Comparison of ENCODE assay signal across 10 cellular contexts in genomic region chr5:141703133-141703561, GRCh38. TPM values are rescaled to one million over a fixed set of nuclear protein-coding genes. Genes with fewer than 3 reads are reported as not detected.
DNase-seq lines count a peak whose midpoint lies in the region; ATAC-seq, FAIRE-seq and TF ChIP-seq lines count a peak whose summit lies in the region.
"Had no signal": no experiment of that assay in that cellular context is flagged by ENCODE, and none has a peak within 500 bp of the region (broad histone marks: within the 10 kb centered on the region; RNA-seq: fewer than 3 reads in every experiment).

No MANE protein-coding gene starts in this region.

- H4K20me1 ChIP-seq in astrocyte (ENCODE audit: insufficient read depth, low read length) (no peaks in the 10 kb centered on the region), HepG2 (ENCODE audit: insufficient read depth, low read length) (no peaks in the 10 kb centered on the region)

- H3K9ac ChIP-seq in astrocyte (ENCODE audit: low read length), result peak overlapping the region; percentile 40
- no peak overlapping the region for H3K9ac ChIP-seq in HepG2 (ENCODE audit: insufficient read depth, low read depth, low read length)

- H3K36me3 ChIP-seq in astrocyte (ENCODE audit: insufficient read depth, low read length), result no peaks in the 10 kb centered on the region
- H3K36me3 ChIP-seq in HepG2 (replicated peaks in 1 of 2; ENCODE audit: control insufficient read depth in 1 of 2, insufficient read depth in 2 of 2, low read length in 2 of 2), result no peaks in the 10 kb centered on the region
- H3K36me3 ChIP-seq: WERI-Rb-1 had no signal

- TF ChIP-seq RAD21 in HepG2 (CRISPR knock-in tag; IDR thresholded peaks at IDR 0.05), result no peak

- peak overlapping the region; percentile 50 for H3K4me3 ChIP-seq in astrocyte (ENCODE audit: insufficient read depth, low read depth, low read length)
- H3K4me3 ChIP-seq in HepG2 (replicated peaks in 1 of 3; ENCODE audit: insufficient read depth in 1 of 3, low read depth in 2 of 3, low read length in 3 of 3), result 0 out of 6 replicates have a peak overlapping the region, but pooled peaks of 1 of the 3 experiments have one; percentile 57

- in situ Hi-C loops in HepG2 (cut with HindIII; ENCODE audit: extremely low pct_ligation_motif_present, low pct_unique_long_range_greater_than_20kb), result loop anchor here (5.0 to 10.0 kb wide), 2 partner anchors 112 to 174 kb away; partner anchors contain the start of gene PCDH1

- H3K4me1 ChIP-seq in astrocyte (ENCODE audit: insufficient read depth, low read length) (peaks cover 6% of the 10 kb centered on the region), HepG2 (ENCODE audit: insufficient read depth, low read length) (peaks cover 16% of the 10 kb centered on the region; the same call in 1 of the 2 replicates)

- H3K27ac ChIP-seq in astrocyte (ENCODE audit: low read depth, low read length), result no peak overlapping the region
- H3K27ac ChIP-seq in HepG2 (ENCODE audit: extremely low read length, insufficient read depth, low read length), result no peak overlapping the region
- H3K27ac ChIP-seq: WERI-Rb-1 had no signal

- no TSS peak for BruUV-seq in HepG2 (replicated peaks; lab: Mats Ljungman, UMichigan)

- peak overlapping the region; percentile 65 for H2AFZ ChIP-seq in astrocyte (ENCODE audit: low read depth, low read length)
- no peak overlapping the region for H2AFZ ChIP-seq in HepG2 (ENCODE audit: low read length)

- H3K27me3 ChIP-seq in astrocyte (ENCODE audit: insufficient read depth, low read length) (peaks cover 66% of the 10 kb centered on the region), HepG2 (ENCODE audit: control insufficient read depth in 1 of 2, insufficient read depth in 2 of 2, low read length in 2 of 2) (peaks cover 9 to 39% of the 10 kb centered on the region in 2 experiments)

- no peak for TF ChIP-seq POLR2A in HepG2 (IDR thresholded peaks at IDR 0.05; ENCODE audit: insufficient read depth in 1 of 2, low read depth in 2 of 2, low read length in 2 of 2)

- 13% methylated on average over 13 of the region's 16 CpGs for WGBS in HepG2 (ENCODE audit: low lambda C conversion rate)

- H3K36me3 Mint-ChIP-seq in activated naive CD4-positive, alpha-beta T cell treated with anti-CD3 and anti-CD28 coated beads for 36 hours (ENCODE audit: low read depth), result no peaks in the 10 kb centered on the region
- no peaks in the 10 kb centered on the region for H3K36me3 Mint-ChIP-seq in astrocyte (ENCODE audit: low read depth, unreplicated experiment)

- intact Hi-C loops in activated naive CD4-positive, alpha-beta T cell treated with anti-CD3 and anti-CD28 coated beads for 36 hours (cut with micrococcal nuclease), result loop anchor here (2.0 kb wide), 1 partner anchor 38 kb away; no protein-coding TSS in a partner anchor
- intact Hi-C loops in HepG2 (cut with micrococcal nuclease; ENCODE audit: unreplicated experiment), result no loop called here

- TF ChIP-seq CTCF in astrocyte (IDR thresholded peaks at IDR 0.05; ENCODE audit: insufficient read depth, low read depth, low read length), result no peak
- no peak for TF ChIP-seq CTCF in HepG2 (CRISPR knock-in tag; IDR thresholded peaks at IDR 0.05)

- POLR2A ChIA-PET in HepG2 (lab: Yijun Ruan, JAX), result interaction anchor here (1.4 kb wide), 1 partner anchor 175 kb away, joined by 3 read pairs; the partner anchor contains the start of gene PCDH1

- no peaks in the 10 kb centered on the region for H3K9me3 ChIP-seq in astrocyte (ENCODE audit: insufficient read depth, low read depth, low read length)
- no peaks in the 10 kb centered on the region for H3K9me3 ChIP-seq in HepG2 (ENCODE audit: low read length)

- H3K4me1 Mint-ChIP-seq in activated naive CD4-positive, alpha-beta T cell treated with anti-CD3 and anti-CD28 coated beads for 36 hours (ENCODE audit: low read depth), result peaks cover 15% of the 10 kb centered on the region
- H3K4me1 Mint-ChIP-seq in astrocyte (ENCODE audit: low read depth, unreplicated experiment), result peaks cover 5% of the 10 kb centered on the region

- H3K27ac Mint-ChIP-seq in activated naive CD4-positive, alpha-beta T cell treated with anti-CD3 and anti-CD28 coated beads for 36 hours, result no peak overlapping the region
- no peak overlapping the region for H3K27ac Mint-ChIP-seq in astrocyte (ENCODE audit: unreplicated experiment)

- no peaks in the 10 kb centered on the region for H3K9me3 Mint-ChIP-seq in activated naive CD4-positive, alpha-beta T cell treated with anti-CD3 and anti-CD28 coated beads for 36 hours
- H3K9me3 Mint-ChIP-seq in astrocyte (ENCODE audit: unreplicated experiment), result no peaks in the 10 kb centered on the region

- no peak for ATAC-seq in HepG2
- no peak for ATAC-seq in HG03439 (IDR thresholded peaks at IDR 0.05; ENCODE audit: unreplicated experiment)

- H3K79me2 ChIP-seq in astrocyte (ENCODE audit: insufficient read depth, low read length), result no peaks in the 10 kb centered on the region
- no peaks in the 10 kb centered on the region for H3K79me2 ChIP-seq in HepG2 (ENCODE audit: insufficient read depth, low read length)

- peaks cover 13% of the 10 kb centered on the region for H3K27me3 Mint-ChIP-seq in activated naive CD4-positive, alpha-beta T cell treated with anti-CD3 and anti-CD28 coated beads for 36 hours (ENCODE audit: low read depth)
- H3K27me3 Mint-ChIP-seq in astrocyte (ENCODE audit: low read depth, unreplicated experiment), result peaks cover 41% of the 10 kb centered on the region

- CTCF ChIA-PET in activated naive CD4-positive, alpha-beta T cell treated with anti-CD3 and anti-CD28 coated beads for 36 hours (lab: Charles Lee), result interaction anchor here (0.7 to 6.4 kb wide), 17 partner anchors 8 to 258 kb away, joined by 3 to 102 read pairs (median 3); partner anchors contain the start of genes DIAPH1 and PCDH1
- CTCF ChIA-PET in HepG2 (lab: Yijun Ruan, JAX; ENCODE audit: low intra/inter-chr PET ratio, low total read pairs), result interaction anchor here (0.7 to 2.6 kb wide), 2 partner anchors 176 to 258 kb away, joined by 3 to 19 read pairs; partner anchors contain the start of gene PCDH1

- H3K4me3 Mint-ChIP-seq in activated naive CD4-positive, alpha-beta T cell treated with anti-CD3 and anti-CD28 coated beads for 36 hours, result peak overlapping the region; percentile 67
- H3K4me3 Mint-ChIP-seq in astrocyte (ENCODE audit: unreplicated experiment), result peak overlapping the region; percentile 80

- FAIRE-seq in astrocyte (lab: Jason Lieb, UNC) (no peak), HepG2 (lab: Jason Lieb, UNC) (no peak)

- TF ChIP-seq EP300 in HepG2 (IDR thresholded peaks at IDR 0.05; ENCODE audit: low read depth in 2 of 2, low read length in 2 of 2), result no peak
- TF ChIP-seq EP300 in HepG2 (CRISPR knock-in tag; IDR thresholded peaks at IDR 0.05; ENCODE audit: borderline replicate concordance), result no peak

- H3K4me2 ChIP-seq in astrocyte (ENCODE audit: low read length) (peak overlapping the region; percentile 97), HepG2 (ENCODE audit: low read depth, low read length) (0 out of 2 replicates have a peak overlapping the region, but pooled peaks have one; percentile 7)

- no peak for DNase-seq in activated naive CD4-positive, alpha-beta T cell treated with anti-CD3 and anti-CD28 coated beads for 36 hours
- no peak for DNase-seq in activated naive CD4-positive, alpha-beta T cell (lab: John Stamatoyannopoulos, UW)
- DNase-seq in astrocyte (ENCODE audit: low read depth), result no peak
- no peak for DNase-seq in HepG2 (ENCODE audit: low spot score)
- DNase-seq in superior temporal gyrus (ENCODE audit: extremely low spot score), result peak; percentile 60
- DNase-seq in COLO829 (ENCODE audit: low spot score), result no peak
- DNase-seq in amniotic stem cell (lab: John Stamatoyannopoulos, UW), result no peak
- DNase-seq: DND-41, WERI-Rb-1 had no signal

RNA-seq across cellular contexts. Expression of gene ARAP3, which starts 21.1 kb away (rescaled TPM):
- 1 to 10 TPM; 1.2 to 2.2 TPM for total RNA-seq in activated naive CD4-positive, alpha-beta T cell treated with anti-CD3 and anti-CD28 coated beads for 36 hours
- total RNA-seq in astrocyte (14.9 and 17.4 TPM in 2 replicates), HepG2 (2016; rRNA removed; fragmentation: Illumina TruSeq; extraction: Trizol) (0.07 TPM in 1 of 2 replicates, not detected in the other)
- not detected in 2 replicates for total RNA-seq in HepG2 (2016; cell fraction: cytosol; rRNA removed; fragmentation: Illumina TruSeq; extraction: Trizol; ENCODE audit: low read depth)
- 0.04 and 0.10 TPM in 2 replicates for total RNA-seq in HepG2 (2016; cell fraction: insoluble cytoplasmic fraction; rRNA removed; fragmentation: Illumina TruSeq; extraction: Trizol)
- total RNA-seq in HepG2 (2016; cell fraction: membrane; rRNA removed; fragmentation: Illumina TruSeq; extraction: Trizol), result 0.06 TPM in 1 of 2 replicates, not detected in the other
- total RNA-seq in HepG2 (2016; cell fraction: nucleus; rRNA removed; fragmentation: Illumina TruSeq; extraction: Trizol), result not detected in 2 replicates
- 0.20 and 0.25 TPM in 2 replicates for polyA plus RNA-seq in HepG2 (2011; rRNA removed)
- 0.08 and 0.15 TPM in 2 replicates for polyA plus RNA-seq in HepG2 (2011; cell fraction: cytosol; rRNA removed)
- polyA plus RNA-seq in HepG2 (2011; cell fraction: nucleus; rRNA removed), result 1.1 and 2.6 TPM in 2 replicates
- 0.17 TPM in 1 of 2 replicates, not detected in the other for polyA plus RNA-seq in HepG2 (2012)
- not detected in 2 replicates for polyA plus RNA-seq in HepG2 (2016; cell fraction: cytosol; fragmentation: Illumina TruSeq; extraction: Trizol; ENCODE audit: low read depth)
- polyA plus RNA-seq in HepG2 (2016; cell fraction: insoluble cytoplasmic fraction; fragmentation: Illumina TruSeq; extraction: Trizol; ENCODE audit: low read depth), result 0.05 TPM in 1 of 2 replicates, not detected in the other
- not detected in 2 replicates for polyA plus RNA-seq in HepG2 (2016; cell fraction: membrane; fragmentation: Illumina TruSeq; extraction: Trizol; ENCODE audit: low read depth)
- 0.12 and 0.53 TPM in 2 replicates for polyA plus RNA-seq in HepG2 (2016; cell fraction: nucleus; fragmentation: Illumina TruSeq; extraction: Trizol; ENCODE audit: insufficient read depth, low read depth)
- 0.64 and 8.2 TPM in 2 replicates for polyA minus RNA-seq in HepG2 (2011; rRNA and poly(A)+ RNA removed; ENCODE audit: low replicate concordance)
- polyA minus RNA-seq in HepG2 (2011; cell fraction: cytosol; rRNA and poly(A)+ RNA removed), result 0.20 TPM in 1 of 2 replicates, not detected in the other
- polyA minus RNA-seq in HepG2 (2011; cell fraction: nucleus; rRNA and poly(A)+ RNA removed), result 0.12 and 0.26 TPM in 2 replicates

RNA-seq across cellular contexts. Expression of gene FCHSD1, which starts 51.9 kb away (rescaled TPM):
- total RNA-seq in activated naive CD4-positive, alpha-beta T cell treated with anti-CD3 and anti-CD28 coated beads for 36 hours, result 10 to 100 TPM; 28.9 to 29.6 TPM
- total RNA-seq in astrocyte, result 39.4 and 40.6 TPM in 2 replicates
- total RNA-seq in HepG2 (2016; rRNA removed; fragmentation: Illumina TruSeq; extraction: Trizol), result 3.6 and 5.5 TPM in 2 replicates
- 1.8 and 2.5 TPM in 2 replicates for total RNA-seq in HepG2 (2016; cell fraction: cytosol; rRNA removed; fragmentation: Illumina TruSeq; extraction: Trizol; ENCODE audit: low read depth)
- total RNA-seq in HepG2 (2016; cell fraction: insoluble cytoplasmic fraction; rRNA removed; fragmentation: Illumina TruSeq; extraction: Trizol), result 3.8 and 9.1 TPM in 2 replicates
- total RNA-seq in HepG2 (2016; cell fraction: membrane; rRNA removed; fragmentation: Illumina TruSeq; extraction: Trizol), result 1.0 and 1.4 TPM in 2 replicates
- total RNA-seq in HepG2 (2016; cell fraction: nucleus; rRNA removed; fragmentation: Illumina TruSeq; extraction: Trizol), result 11.4 and 14.4 TPM in 2 replicates
- 15.4 and 20.7 TPM in 2 replicates for polyA plus RNA-seq in HepG2 (2011; rRNA removed)
- polyA plus RNA-seq in HepG2 (2011; cell fraction: cytosol; rRNA removed), result 5.5 and 7.5 TPM in 2 replicates
- polyA plus RNA-seq in HepG2 (2011; cell fraction: nucleus; rRNA removed), result 160 and 175 TPM in 2 replicates
- 10.0 and 11.9 TPM in 2 replicates for polyA plus RNA-seq in HepG2 (2012)
- polyA plus RNA-seq in HepG2 (2016; cell fraction: cytosol; fragmentation: Illumina TruSeq; extraction: Trizol; ENCODE audit: low read depth), result 0.36 and 0.44 TPM in 2 replicates
- polyA plus RNA-seq in HepG2 (2016; cell fraction: insoluble cytoplasmic fraction; fragmentation: Illumina TruSeq; extraction: Trizol; ENCODE audit: low read depth), result 2.3 and 3.2 TPM in 2 replicates
- 0.33 and 0.88 TPM in 2 replicates for polyA plus RNA-seq in HepG2 (2016; cell fraction: membrane; fragmentation: Illumina TruSeq; extraction: Trizol; ENCODE audit: low read depth)
- polyA plus RNA-seq in HepG2 (2016; cell fraction: nucleus; fragmentation: Illumina TruSeq; extraction: Trizol; ENCODE audit: insufficient read depth, low read depth), result 29.0 and 35.7 TPM in 2 replicates
- polyA minus RNA-seq in HepG2 (2011; rRNA and poly(A)+ RNA removed; ENCODE audit: low replicate concordance), result 7.2 and 9.9 TPM in 2 replicates
- 4.6 and 5.0 TPM in 2 replicates for polyA minus RNA-seq in HepG2 (2011; cell fraction: cytosol; rRNA and poly(A)+ RNA removed)
- 29.2 and 32.2 TPM in 2 replicates for polyA minus RNA-seq in HepG2 (2011; cell fraction: nucleus; rRNA and poly(A)+ RNA removed)
